27 cellular contexts compared by ENCODE assay signal in the genomic region with DNA sequence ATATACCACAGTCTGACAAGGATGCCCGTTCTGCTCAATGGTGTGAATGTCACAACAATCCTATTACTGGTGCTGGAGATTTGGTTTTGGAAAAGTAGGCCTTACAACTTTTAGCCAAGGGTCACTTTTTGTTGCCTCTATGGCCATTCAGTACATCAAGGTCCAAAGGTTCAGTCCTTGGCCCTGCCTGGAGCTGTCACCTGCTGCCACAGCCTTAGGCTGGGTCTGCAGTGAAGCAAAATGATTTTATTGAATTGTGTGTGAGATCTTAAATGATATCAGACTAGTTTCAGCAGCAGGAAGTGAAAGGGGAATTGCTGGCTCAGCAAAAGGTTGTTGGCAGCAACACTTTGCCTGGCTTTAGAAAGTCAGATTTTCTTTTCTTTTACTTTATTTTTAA.
"Had no signal": no experiment of that assay in that cellular context is flagged by ENCODE, and none has a peak within 500 bp of the region (broad histone marks: within the 10 kb centered on the region; RNA-seq: fewer than 3 reads in every experiment).

No MANE protein-coding gene starts in this region.

- H3K27ac ChIP-seq: adrenal gland, ascending aorta, brain microvascular endothelial cell, heart left ventricle, left lung, neutrophil, ovary, prostate gland, suprapubic skin, tibial nerve had no signal

- H3K27me3 ChIP-seq: adrenal gland, ascending aorta, brain microvascular endothelial cell, heart left ventricle, left lung, neutrophil, ovary, suprapubic skin, tibial nerve had no signal

- H3K4me3 ChIP-seq: adrenal gland, ascending aorta, heart left ventricle, left lung, ovary, prostate gland, suprapubic skin, tibial nerve had no signal

- H3K4me1 ChIP-seq: adrenal gland, ascending aorta, heart left ventricle, left lung, prostate gland, suprapubic skin, tibial nerve had no signal

- H3K27ac Mint-ChIP-seq: activated B cell treated with CpG ODN at 0.5 μM for 24 hours; activated CD4-positive, alpha-beta T cell treated with anti-CD3 and anti-CD28 coated beads for 36 hours; activated naive CD8-positive, alpha-beta T cell; activated T-helper 2 cell treated with anti-CD3 and anti-CD28 coated beads, Interferon-gamma antibody, Interleukin-2, Interleukin-4, amounts not matched to agents 10 μg/mL and 5 μg/mL and 100 μg/mL, durations not matched to agents 14 hours and 24 hours and 36 hours; dendritic cell treated with granulocyte-macrophage colony-stimulating factor and Interleukin-4, amounts not matched to agents 40 ng/mL and 50 ng/mL, for 4 days; naive thymus-derived CD8-positive, alpha-beta T cell; stimulated activated naive CD8-positive, alpha-beta T cell treated with anti-CD3 and anti-CD28 coated beads, Interleukin-15, amount 100 ng/mL, for 72 hours; T-helper 2 cell treated with Interferon-gamma antibody and Interleukin-4, amounts not matched to agents 5 μg/mL and 100 μg/mL, for 36 hours had no signal

- FAIRE-seq: endometrium had no signal

- H3K4me1 Mint-ChIP-seq: activated B cell treated with CpG ODN at 0.5 μM for 24 hours; activated CD4-positive, alpha-beta T cell treated with anti-CD3 and anti-CD28 coated beads for 36 hours; naive thymus-derived CD8-positive, alpha-beta T cell; stimulated activated naive CD8-positive, alpha-beta T cell treated with anti-CD3 and anti-CD28 coated beads, Interleukin-15, amount 100 ng/mL, for 72 hours had no signal

- H3K36me3 ChIP-seq: adrenal gland, ascending aorta, brain microvascular endothelial cell, left lung, neutrophil, ovary, prostate gland, suprapubic skin had no signal

- H3K4me3 Mint-ChIP-seq: activated B cell treated with CpG ODN at 0.5 μM for 24 hours; activated CD4-positive, alpha-beta T cell treated with anti-CD3 and anti-CD28 coated beads for 36 hours; activated naive CD8-positive, alpha-beta T cell; activated T-cell treated with anti-CD3 and anti-CD28 coated beads, Interleukin-2, amount 50 U/mL, for 4 hours; dendritic cell treated with granulocyte-macrophage colony-stimulating factor and Interleukin-4, amounts not matched to agents 40 ng/mL and 50 ng/mL, for 4 days; naive thymus-derived CD8-positive, alpha-beta T cell; stimulated activated naive CD8-positive, alpha-beta T cell treated with anti-CD3 and anti-CD28 coated beads, Interleukin-15, amount 100 ng/mL, for 72 hours; T-helper 2 cell treated with Interferon-gamma antibody and Interleukin-4, amounts not matched to agents 5 μg/mL and 100 μg/mL, for 36 hours had no signal

- DNase-seq: activated B cell treated with CpG ODN at 0.5 μM for 24 hours; activated CD4-positive, alpha-beta T cell treated with anti-CD3 and anti-CD28 coated beads for 36 hours; activated CD4-positive, alpha-beta T cell treated with anti-CD3 and anti-CD28 coated beads, Interleukin-2, amount 50 U/mL, for 48 hours; activated CD8-positive, alpha-beta memory T cell treated with anti-CD3 and anti-CD28 coated beads, Interleukin-2, amount 50 U/mL, for 48 hours; activated naive CD4-positive, alpha-beta T cell; activated T-cell treated with anti-CD3 and anti-CD28 coated beads, Interleukin-2, amount 50 U/mL, for 4 hours; adrenal gland; brain microvascular endothelial cell; caudate nucleus; effector CD4-positive, alpha-beta T cell; heart left ventricle; kidney; left lung; naive thymus-derived CD8-positive, alpha-beta T cell; ovary; stimulated activated CD4-positive, alpha-beta T cell treated with anti-CD3 and anti-CD28 coated beads, Interleukin-1b, Interleukin-23, amount 100 ng/mL, for 48 hours; stimulated activated naive CD8-positive, alpha-beta T cell treated with anti-CD3 and anti-CD28 coated beads, Interleukin-15, amount 100 ng/mL, for 72 hours had no signal

- H3K9me3 ChIP-seq: adrenal gland, ascending aorta, heart left ventricle, left lung, neutrophil, ovary, prostate gland, suprapubic skin, tibial nerve had no signal

- H3K9me3 Mint-ChIP-seq: activated B cell treated with CpG ODN at 0.5 μM for 24 hours; activated T-cell treated with anti-CD3 and anti-CD28 coated beads, Interleukin-2, amount 50 U/mL, for 4 hours; dendritic cell treated with granulocyte-macrophage colony-stimulating factor and Interleukin-4, amounts not matched to agents 40 ng/mL and 50 ng/mL, for 4 days; stimulated activated naive CD8-positive, alpha-beta T cell treated with anti-CD3 and anti-CD28 coated beads, Interleukin-15, amount 100 ng/mL, for 72 hours; T-helper 2 cell treated with Interferon-gamma antibody and Interleukin-4, amounts not matched to agents 5 μg/mL and 100 μg/mL, for 36 hours had no signal

- H3K27me3 Mint-ChIP-seq: activated B cell treated with CpG ODN at 0.5 μM for 24 hours; activated CD4-positive, alpha-beta T cell treated with anti-CD3 and anti-CD28 coated beads for 36 hours; activated naive CD8-positive, alpha-beta T cell; dendritic cell treated with granulocyte-macrophage colony-stimulating factor and Interleukin-4, amounts not matched to agents 40 ng/mL and 50 ng/mL, for 4 days; naive thymus-derived CD8-positive, alpha-beta T cell; stimulated activated naive CD8-positive, alpha-beta T cell treated with anti-CD3 and anti-CD28 coated beads, Interleukin-15, amount 100 ng/mL, for 72 hours had no signal

- H3K36me3 Mint-ChIP-seq: activated naive CD8-positive, alpha-beta T cell; naive thymus-derived CD8-positive, alpha-beta T cell had no signal
